In genomic region chr22:37880668-37881440, GRCh38 we compare ENCODE assay signal across 1 cellular context.
TF ChIP-seq lines count a peak whose summit lies in the region.

No MANE protein-coding gene starts in this region.

TF ChIP-seq in GM23338, 12 proteins besides CTCF, POLR2A, EP300 and RAD21:
- no peak for TF ChIP-seq ZNF462 (CRISPR knock-in tag; IDR thresholded peaks at IDR 0.05)
- TF ChIP-seq POLR2AphosphoS5 (IDR thresholded peaks at IDR 0.05; ENCODE audit: low read depth) = no peak
- TF ChIP-seq JUNB (IDR thresholded peaks at IDR 0.05; ENCODE audit: unreplicated experiment) = no peak
- no peak for TF ChIP-seq NANOG (IDR thresholded peaks at IDR 0.05; ENCODE audit: borderline replicate concordance)
- no peak for TF ChIP-seq ZNF331 (CRISPR knock-in tag; IDR thresholded peaks at IDR 0.05; ENCODE audit: low read depth)
- no peak for TF ChIP-seq ETS1 (IDR thresholded peaks at IDR 0.05)
